ENCODE assay signal across 19 cellular contexts in genomic region chr12:120211243-120211903, GRCh38. TPM values are rescaled to one million over a fixed set of nuclear protein-coding genes. Genes with fewer than 3 reads are reported as not detected.
A peak's percentile ranks its signal among the peaks of the same experiment; 100 is the strongest.
DNase-seq lines count a peak whose midpoint lies in the region; ATAC-seq and TF ChIP-seq lines count a peak whose summit lies in the region.
"Had no signal": no experiment of that assay in that cellular context is flagged by ENCODE, and none has a peak within 500 bp of the region (broad histone marks: within the 10 kb centered on the region; RNA-seq: fewer than 3 reads in every experiment).

No MANE protein-coding gene starts in this region.

- TF ChIP-seq CTCF in OCI-LY7 (conservative IDR thresholded peaks at IDR 0.05; ENCODE audit: low read length) (no peak), osteoblast (IDR thresholded peaks at IDR 0.05; ENCODE audit: extremely low read depth, low read depth, low read length) (no peak)

- H3K4me1 Mint-ChIP-seq in activated T-cell treated with anti-CD3 and anti-CD28 coated beads, Interleukin-2, amount 50 U/mL, for 24 hours (ENCODE audit: low read depth): no peaks in the 10 kb centered on the region
- no peaks in the 10 kb centered on the region for H3K4me1 Mint-ChIP-seq in activated T-cell treated with anti-CD3 and anti-CD28 coated beads, Interleukin-2, amount 50 U/mL, for 72 hours (ENCODE audit: low read depth)
- peaks cover 5 to 11% of the 10 kb centered on the region in 2 donors for H3K4me1 Mint-ChIP-seq in effector memory CD8-positive, alpha-beta T cell (ENCODE audit: low read depth in 2 of 2)
- H3K4me1 Mint-ChIP-seq: mesothelial cell of epicardium had no signal

- H3K27ac ChIP-seq in OCI-LY7 (ENCODE audit: low read depth, low read length, poor library complexity, severe bottlenecking) (no peak overlapping the region), osteoblast (ENCODE audit: low read depth, low read length) (no peak overlapping the region)
- H3K27ac ChIP-seq: KMS-11, neutrophil, right atrium auricular region, thyroid gland, VCaP had no signal

- H3K27me3 Mint-ChIP-seq in activated T-cell treated with anti-CD3 and anti-CD28 coated beads, Interleukin-2, amount 50 U/mL, for 24 hours: no peaks in the 10 kb centered on the region
- H3K27me3 Mint-ChIP-seq in activated T-cell treated with anti-CD3 and anti-CD28 coated beads, Interleukin-2, amount 50 U/mL, for 72 hours (ENCODE audit: low read depth): no peaks in the 10 kb centered on the region
- no peaks in the 10 kb centered on the region for H3K27me3 Mint-ChIP-seq in effector memory CD8-positive, alpha-beta T cell

- peaks cover 79% of the 10 kb centered on the region for H3K36me3 Mint-ChIP-seq in activated T-cell treated with anti-CD3 and anti-CD28 coated beads, Interleukin-2, amount 50 U/mL, for 24 hours (ENCODE audit: low read depth)
- peaks cover 1 to 2% of the 10 kb centered on the region in 2 donors for H3K36me3 Mint-ChIP-seq in activated T-cell treated with anti-CD3 and anti-CD28 coated beads, Interleukin-2, amount 50 U/mL, for 72 hours (ENCODE audit: insufficient read depth in 2 of 2)
- H3K36me3 Mint-ChIP-seq in effector memory CD8-positive, alpha-beta T cell (ENCODE audit: insufficient read depth): peaks cover 69% of the 10 kb centered on the region

- peaks cover 13% of the 10 kb centered on the region for H3K36me3 ChIP-seq in OCI-LY7 (ENCODE audit: insufficient read depth, low read length)
- H3K36me3 ChIP-seq in osteoblast (ENCODE audit: insufficient read depth, low read length): peaks cover 75% of the 10 kb centered on the region

- H2AFZ ChIP-seq in OCI-LY7 (ENCODE audit: low read length) (no peak overlapping the region), osteoblast (ENCODE audit: low read length) (no peak overlapping the region)

- H3K79me2 ChIP-seq in OCI-LY7 (ENCODE audit: insufficient read depth, low read depth, low read length) (no peaks in the 10 kb centered on the region), osteoblast (ENCODE audit: insufficient read depth, low read length) (peaks cover 16% of the 10 kb centered on the region)

- H3K4me3 Mint-ChIP-seq in activated T-cell treated with anti-CD3 and anti-CD28 coated beads, Interleukin-2, amount 50 U/mL, for 24 hours: no peak overlapping the region
- H3K4me3 Mint-ChIP-seq in activated T-cell treated with anti-CD3 and anti-CD28 coated beads, Interleukin-2, amount 50 U/mL, for 72 hours: no peak overlapping the region
- peak overlapping the region in 1 of 2 donors; percentile 45 for H3K4me3 Mint-ChIP-seq in effector memory CD8-positive, alpha-beta T cell
- H3K4me3 Mint-ChIP-seq: mesothelial cell of epicardium had no signal

- no peaks in the 10 kb centered on the region for H3K9me2 ChIP-seq in OCI-LY7 (ENCODE audit: insufficient read depth, low read length)

- CTCF ChIA-PET in OCI-LY7 (lab: Charles Lee; ENCODE audit: unreplicated experiment): no interaction called here

- H3K9me3 Mint-ChIP-seq in activated T-cell treated with anti-CD3 and anti-CD28 coated beads, Interleukin-2, amount 50 U/mL, for 24 hours: no peaks in the 10 kb centered on the region
- H3K9me3 Mint-ChIP-seq in activated T-cell treated with anti-CD3 and anti-CD28 coated beads, Interleukin-2, amount 50 U/mL, for 72 hours: no peaks in the 10 kb centered on the region
- H3K9me3 Mint-ChIP-seq in effector memory CD8-positive, alpha-beta T cell: no peaks in the 10 kb centered on the region

- no peak overlapping the region for H3K4me3 ChIP-seq in OCI-LY7 (ENCODE audit: low read depth, low read length, poor library complexity, severe bottlenecking)
- no peak overlapping the region for H3K4me3 ChIP-seq in osteoblast (ENCODE audit: insufficient read depth, low read length)
- H3K4me3 ChIP-seq: right atrium auricular region, thyroid gland had no signal

- H4K20me1 ChIP-seq in OCI-LY7 (ENCODE audit: insufficient read depth, low read length) (no peaks in the 10 kb centered on the region), osteoblast (ENCODE audit: insufficient read depth, low read length) (peaks cover 4% of the 10 kb centered on the region)

- no peak for DNase-seq in activated T-cell treated with anti-CD3 and anti-CD28 coated beads, Interleukin-2, amount 50 U/mL, for 24 hours
- DNase-seq in activated T-cell treated with anti-CD3 and anti-CD28 coated beads, Interleukin-2, amount 50 U/mL, for 72 hours: no peak
- DNase-seq in OCI-LY7 (ENCODE audit: low spot score) (no peak), osteoblast (ENCODE audit: insufficient read length, low spot score, missing footprints) (peak; percentile 65), NCI-H82 (lab: John Stamatoyannopoulos, UW) (no peak), NCI-H1436 treated with DMSO at 0.1 percent for 48 hours (lab: John Stamatoyannopoulos, UW) (no peak)
- DNase-seq in effector memory CD8-positive, alpha-beta T cell: no peak
- DNase-seq: activated effector memory CD4-positive, alpha-beta T cell treated with Interleukin-2 at 50 U/mL for 16 hours; NCI-H1092 treated with DMSO at 0.1 percent for 48 hours; NCI-H524; SHP77 treated with DMSO at 0.1 percent for 48 hours; T-helper 1 cell; thyroid gland had no signal

- ATAC-seq in activated T-cell treated with anti-CD3 and anti-CD28 coated beads, Interleukin-2, amount 50 U/mL, for 72 hours (replicated peaks in 1 of 2): no peak
- no peak for ATAC-seq in effector memory CD8-positive, alpha-beta T cell (replicated peaks)
- no peak for ATAC-seq in GM18517 (IDR thresholded peaks at IDR 0.05; ENCODE audit: unreplicated experiment)

- intact Hi-C loops in OCI-LY7 (cut with micrococcal nuclease; ENCODE audit: unreplicated experiment): no loop called here

- no peak overlapping the region for H3K4me2 ChIP-seq in OCI-LY7 (ENCODE audit: low read length)
- H3K4me2 ChIP-seq in osteoblast (ENCODE audit: insufficient read depth, low read length): no peak overlapping the region
- H3K4me2 ChIP-seq: KMS-11 had no signal

- peak overlapping the region; percentile 83 for H3K27ac Mint-ChIP-seq in activated T-cell treated with anti-CD3 and anti-CD28 coated beads, Interleukin-2, amount 50 U/mL, for 24 hours
- no peak overlapping the region for H3K27ac Mint-ChIP-seq in activated T-cell treated with anti-CD3 and anti-CD28 coated beads, Interleukin-2, amount 50 U/mL, for 72 hours
- H3K27ac Mint-ChIP-seq in effector memory CD8-positive, alpha-beta T cell: peak overlapping the region; percentile 84 to 94
- H3K27ac Mint-ChIP-seq: mesothelial cell of epicardium had no signal

- H3K27me3 ChIP-seq in osteoblast (ENCODE audit: insufficient read depth, low read length): no peaks in the 10 kb centered on the region
- H3K27me3 ChIP-seq: neutrophil, right atrium auricular region, thyroid gland had no signal

- POLR2A ChIA-PET in OCI-LY7 (lab: Charles Lee): no interaction called here

- H3K9me3 ChIP-seq in OCI-LY7 (ENCODE audit: low read length): no peaks in the 10 kb centered on the region
- no peaks in the 10 kb centered on the region for H3K9me3 ChIP-seq in osteoblast (ENCODE audit: low read depth, low read length)
- H3K9me3 ChIP-seq: right atrium auricular region, thyroid gland had no signal

- H3K4me1 ChIP-seq in OCI-LY7 (ENCODE audit: insufficient read depth, low read length, poor library complexity, severe bottlenecking) (no peaks in the 10 kb centered on the region), osteoblast (ENCODE audit: insufficient read depth, low read length) (no peaks in the 10 kb centered on the region)
- H3K4me1 ChIP-seq: right atrium auricular region, thyroid gland had no signal

- BruUV-seq in OCI-LY7 (replicated peaks; lab: Mats Ljungman, UMichigan): TSS peak; percentile 67

RNA-seq across cellular contexts. Expression of gene RPLP0, which starts 10.5 kb away (rescaled TPM):
- total RNA-seq in activated T-cell treated with anti-CD3 and anti-CD28 coated beads, Interleukin-2, amount 50 U/mL, for 72 hours: 1,000 to 10,000 TPM; 4,846 to 5,223 TPM
- 5,868 and 6,057 TPM in 2 replicates for total RNA-seq in OCI-LY7 (2014; rRNA removed; shearing (Covaris generic))
- 2,996 and 3,206 TPM in 2 replicates for total RNA-seq in OCI-LY7 (2022)
- total RNA-seq in osteoblast: 2,042 and 2,075 TPM in 2 replicates

RNA-seq across cellular contexts. Expression of gene GCN1, which starts 16.9 kb away (rescaled TPM):
- 100 to 1,000 TPM in 1 of 2 donors, 10 to 100 TPM in 1; 93.1 to 106 TPM for total RNA-seq in activated T-cell treated with anti-CD3 and anti-CD28 coated beads, Interleukin-2, amount 50 U/mL, for 72 hours
- 217 and 224 TPM in 2 replicates for total RNA-seq in OCI-LY7 (2014; rRNA removed; shearing (Covaris generic))
- total RNA-seq in OCI-LY7 (2022) (290 and 343 TPM in 2 replicates), osteoblast (103 and 143 TPM in 2 replicates)

RNA-seq across cellular contexts. Expression of gene PXN, which starts 54.2 kb away (rescaled TPM):
- total RNA-seq in activated T-cell treated with anti-CD3 and anti-CD28 coated beads, Interleukin-2, amount 50 U/mL, for 72 hours: 10 to 100 TPM; 80.5 to 89.6 TPM
- 5.5 and 8.6 TPM in 2 replicates for total RNA-seq in OCI-LY7 (2014; rRNA removed; shearing (Covaris generic))
- total RNA-seq in OCI-LY7 (2022) (22.9 and 25.9 TPM in 2 replicates), osteoblast (41.6 and 46.3 TPM in 2 replicates)
